Comparison of ENCODE assay signal across 1 cellular context in the genomic region with DNA sequence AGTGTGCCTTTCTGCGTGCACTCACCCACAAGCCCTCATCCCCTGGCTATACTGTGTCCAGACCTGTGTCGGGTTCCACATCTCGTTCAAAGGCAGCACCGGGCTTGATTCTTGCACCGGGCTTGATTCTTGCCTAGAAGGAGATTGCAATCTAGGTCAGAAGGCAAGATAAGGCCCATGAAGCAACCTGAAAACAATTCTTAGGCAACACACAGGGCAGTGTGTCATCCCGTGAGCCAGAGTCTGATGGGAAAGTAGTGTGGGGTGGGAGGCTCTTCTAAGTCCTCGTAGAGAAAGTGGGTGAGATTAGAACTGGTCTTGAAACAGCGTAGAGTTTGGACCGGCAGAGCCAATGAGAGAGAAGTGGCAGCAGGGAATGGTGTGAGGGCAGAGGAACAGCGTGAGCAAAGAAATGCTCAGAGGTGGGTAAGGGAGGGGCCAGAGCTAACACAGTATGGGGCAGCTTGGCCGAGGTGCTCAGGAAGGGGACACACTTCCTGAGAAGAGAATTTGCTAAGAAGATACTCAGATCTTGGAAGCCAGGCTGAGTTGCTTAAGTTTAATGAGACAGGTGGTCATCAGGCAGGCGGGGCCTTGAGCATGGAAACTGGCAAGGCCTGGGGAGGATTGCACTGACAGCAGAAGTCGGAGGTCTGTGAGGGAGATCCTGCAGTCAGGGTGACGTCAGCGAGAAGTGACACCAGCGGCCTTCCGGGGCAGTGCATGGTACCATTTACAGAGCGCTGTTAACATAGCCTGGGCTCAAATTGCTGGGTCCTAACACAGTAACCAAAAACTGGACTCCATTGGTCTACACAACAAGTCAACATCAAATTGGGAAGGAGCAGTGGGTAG.
TF ChIP-seq lines count a peak whose summit lies in the region.

No MANE protein-coding gene starts in this region.

TF ChIP-seq in endothelial cell of umbilical vein, 7 proteins besides CTCF, POLR2A, EP300 and RAD21:
- TF ChIP-seq JUN (IDR thresholded peaks at IDR 0.05; ENCODE audit: borderline replicate concordance, insufficient read depth, insufficient read length, low read depth) (no peak), GATA2 (IDR thresholded peaks at IDR 0.05; ENCODE audit: insufficient read depth, insufficient read length, low read depth, low read length) (no peak), EZH2 (IDR thresholded peaks at IDR 0.05; ENCODE audit: borderline replicate concordance, low read depth, low read length, severe bottlenecking) (no peak), FOS (IDR thresholded peaks at IDR 0.05; ENCODE audit: borderline replicate concordance, insufficient read depth, low read length) (no peak), POLR2AphosphoS5 (IDR thresholded peaks at IDR 0.05; ENCODE audit: insufficient read depth, low read depth, low read length) (no peak), MYC (IDR thresholded peaks at IDR 0.05; ENCODE audit: low read depth, low read length) (no peak)
- TF ChIP-seq, protein P1, sequence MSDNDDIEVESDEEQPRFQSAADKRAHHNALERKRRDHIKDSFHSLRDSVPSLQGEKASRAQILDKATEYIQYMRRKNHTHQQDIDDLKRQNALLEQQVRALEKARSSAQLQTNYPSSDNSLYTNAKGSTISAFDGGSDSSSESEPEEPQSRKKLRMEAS (IDR thresholded peaks at IDR 0.05; ENCODE audit: insufficient read depth, insufficient read length): no peak
